ENCODE assay signal across 25 cellular contexts in the genomic region with DNA sequence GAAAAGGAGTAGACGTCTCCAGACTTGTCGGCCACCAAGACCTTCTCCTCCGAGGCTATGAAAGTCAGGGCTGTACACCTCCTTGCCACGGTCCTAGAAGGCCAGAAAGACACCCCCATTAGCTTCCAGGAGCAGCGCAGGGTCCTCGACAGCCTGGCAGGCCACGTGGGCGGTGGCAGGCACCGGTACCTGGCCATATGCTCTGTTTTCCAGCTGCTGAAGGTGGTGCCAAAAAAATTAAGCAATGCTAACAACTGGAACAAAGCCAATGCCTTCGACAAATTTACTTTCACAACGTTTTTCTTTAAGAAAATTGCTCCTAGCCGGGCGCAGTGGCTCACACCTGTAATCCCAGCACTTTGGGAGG. TPM values are rescaled to one million over a fixed set of nuclear protein-coding genes. Genes with fewer than 3 reads are reported as not detected.
DNase-seq lines count a peak whose midpoint lies in the region; ATAC-seq, FAIRE-seq and TF ChIP-seq lines count a peak whose summit lies in the region.
"Had no signal": no experiment of that assay in that cellular context is flagged by ENCODE, and none has a peak within 500 bp of the region (broad histone marks: within the 10 kb centered on the region; RNA-seq: fewer than 3 reads in every experiment).

No MANE protein-coding gene starts in this region.

- no peak overlapping the region for H2BK20ac ChIP-seq in H1 (ENCODE audit: low read length)

- peaks cover 32 to 52% of the 10 kb centered on the region in 2 experiments for H4K20me1 ChIP-seq in H1 (replicated peaks in 1 of 2; ENCODE audit: control insufficient read depth in 1 of 2, insufficient read depth in 2 of 2, low read length in 2 of 2)

- no peak overlapping the region for H2AFZ ChIP-seq in H1 (ENCODE audit: low read length)

- WGBS in H1 (ENCODE audit: extremely low coverage in 1 of 2, insufficient coverage in 1 of 2, insufficient read length in 1 of 2, insufficient replicate concordance in 2 of 2, low coverage in 1 of 2, low lambda C conversion rate in 2 of 2, missing lambda C conversion rate in 1 of 2), 2 experiments: 89% methylated on average over 13 of the region's 13 CpGs; no CpG with 5 or more reads in 1 of the 2 experiments

- H3K4me1 Mint-ChIP-seq in memory B cell: peaks cover 8% of the 10 kb centered on the region

- no peaks in the 10 kb centered on the region for H3K9me3 ChIP-seq in H1 (ENCODE audit: insufficient read depth in 2 of 2, low read depth in 1 of 2, low read length in 1 of 2)
- H3K9me3 ChIP-seq: BLaER1, Caco-2 had no signal

- ATAC-seq in memory B cell (ENCODE audit: low read depth) (no peak), GM18861 (IDR thresholded peaks at IDR 0.05; ENCODE audit: unreplicated experiment) (no peak)

- 0 out of 2 replicates have a peak overlapping the region, but pooled peaks have one; percentile 25 for H2BK15ac ChIP-seq in H1 (ENCODE audit: low read length)

- peaks cover 10 to 84% of the 10 kb centered on the region in 2 experiments; a peak in 3 of 4 replicates for H3K79me2 ChIP-seq in H1 (ENCODE audit: control insufficient read depth in 1 of 2, insufficient read depth in 2 of 2, low read length in 2 of 2)

- H2AK5ac ChIP-seq in H1 (ENCODE audit: low read depth, low read length): no peak overlapping the region

- H2BK12ac ChIP-seq in H1 (ENCODE audit: low read depth, low read length): no peak overlapping the region

- H3K4ac ChIP-seq in H1 (replicated peaks; ENCODE audit: insufficient read length, low read depth, low read length): no peak overlapping the region

- POLR2A ChIA-PET in H1 (lab: Charles Lee; ENCODE audit: partially characterized antibody): interaction anchor here (0.5 to 2.5 kb wide), 2 partner anchors 13 to 26 kb away, joined by 3 to 23 read pairs; no protein-coding TSS in a partner anchor

- H3K14ac ChIP-seq in H1 (ENCODE audit: insufficient read length): no peak overlapping the region

- no peak overlapping the region for H3K18ac ChIP-seq in H1 (ENCODE audit: extremely low read depth, low read length)

- H3K4me2 ChIP-seq in H1 (ENCODE audit: insufficient read depth in 1 of 2, low read depth in 2 of 2, low read length in 2 of 2): no peak overlapping the region

- H3K79me1 ChIP-seq in H1 (ENCODE audit: low read depth, low read length): peaks cover 30% of the 10 kb centered on the region

- CTCF ChIA-PET in H1 (lab: Charles Lee; ENCODE audit: partially characterized antibody): interaction anchor here (0.6 to 0.8 kb wide), 2 partner anchors 13 to 16 kb away, joined by 3 read pairs; no protein-coding TSS in a partner anchor

- no peaks in the 10 kb centered on the region for H3K27me3 Mint-ChIP-seq in memory B cell
- H3K27me3 Mint-ChIP-seq: CD4-positive, alpha-beta T cell; IgD-negative memory B cell had no signal

- TF ChIP-seq RAD21 in H1 (IDR thresholded peaks at IDR 0.05 in 1 of 2, conservative IDR thresholded peaks at IDR 0.05 in 1 of 2; ENCODE audit: low read depth in 2 of 2, low read length in 2 of 2): no peak

- peak overlapping the region; percentile 77; the same call in 1 of the 2 replicates for H2BK5ac ChIP-seq in H1 (ENCODE audit: low read depth, low read length)

- no peaks in the 10 kb centered on the region for H3K27me3 ChIP-seq in H1 (replicated peaks in 1 of 4; ENCODE audit: control insufficient read depth in 3 of 4, extremely low read depth in 1 of 4, insufficient read depth in 3 of 4, low read length in 3 of 4)
- H3K27me3 ChIP-seq: BLaER1 had no signal

- no peak overlapping the region for H4K8ac ChIP-seq in H1 (ENCODE audit: extremely low read depth, insufficient read depth, low read length)

- 0 out of 2 replicates have a peak, but pooled peaks cover 2% of the 10 kb centered on the region for H3K23me2 ChIP-seq in H1 (ENCODE audit: low read depth, low read length)

- no peak overlapping the region for H3K56ac ChIP-seq in H1 (replicated peaks; ENCODE audit: insufficient read length, low read depth, low read length)

- H2BK120ac ChIP-seq in H1 (replicated peaks; ENCODE audit: low read depth, low read length): no peak overlapping the region

- no peak for TF ChIP-seq CTCF in H1 (IDR thresholded peaks at IDR 0.05; ENCODE audit: control extremely low read depth in 1 of 3, insufficient read depth in 1 of 3, low read depth in 1 of 3, low read length in 3 of 3)

- no peak overlapping the region for H3K23ac ChIP-seq in H1 (ENCODE audit: insufficient read length)

- no peak overlapping the region for H4K91ac ChIP-seq in H1 (replicated peaks; ENCODE audit: insufficient read length, low read length)

- no peak overlapping the region for H3K27ac ChIP-seq in H1 (ENCODE audit: low read depth, low read length)
- H3K27ac ChIP-seq: 22Rv1, SK-N-MC had no signal

- DNase-seq in DMS 273 (lab: John Stamatoyannopoulos, UW; ENCODE audit: unreplicated experiment): peak; percentile 47
- DNase-seq in DMS 273 treated with DMSO at 0.1 percent for 48 hours (lab: John Stamatoyannopoulos, UW): no peak
- DNase-seq in NCI-H2171 (lab: John Stamatoyannopoulos, UW): peak; percentile 24
- no peak for DNase-seq in H1 (ENCODE audit: low read depth in 1 of 2, low spot score in 2 of 2)
- DNase-seq in memory B cell (ENCODE audit: low spot score in 2 of 2): no peak
- no peak for DNase-seq in H4 (ENCODE audit: low spot score)
- DNase-seq in OCI-M2 (lab: John Stamatoyannopoulos, UW; ENCODE audit: unreplicated experiment): no peak
- DNase-seq: ACHN; CD4-positive, alpha-beta T cell; GDM1; GOT3; NCI-H187; NCI-H2107; NCI-H2227 treated with DMSO at 0.1 percent for 48 hours; NCI-H510A; NCI-H748 treated with DMSO at 0.1 percent for 48 hours; SHP77 treated with DMSO at 0.1 percent for 48 hours had no signal

- H3K9me3 Mint-ChIP-seq in memory B cell: no peaks in the 10 kb centered on the region
- H3K9me3 Mint-ChIP-seq: CD4-positive, alpha-beta T cell; IgD-negative memory B cell had no signal

- H3K4me3 Mint-ChIP-seq in memory B cell: no peak overlapping the region
- H3K4me3 Mint-ChIP-seq: CD4-positive, alpha-beta T cell; IgD-negative memory B cell had no signal

- no peak for TF ChIP-seq EP300 in H1 (IDR thresholded peaks at IDR 0.05; ENCODE audit: borderline replicate concordance in 1 of 2, low read depth in 2 of 2, low read length in 2 of 2)

- no peak overlapping the region for H4K5ac ChIP-seq in H1 (ENCODE audit: insufficient read length, low read depth, low read length)

- TF ChIP-seq POLR2A in H1 (IDR thresholded peaks at IDR 0.05; ENCODE audit: control extremely low read depth in 1 of 2, low read depth in 2 of 2, low read length in 2 of 2): no peak

- peaks cover 19 to 49% (median 39%) of the 10 kb centered on the region in 4 experiments for H3K36me3 ChIP-seq in H1 (ENCODE audit: control insufficient read depth in 2 of 4, insufficient read depth in 4 of 4, low read length in 3 of 4)

- FAIRE-seq in H1 (lab: Jason Lieb, UNC): no peak
- FAIRE-seq: GM18507, GM19239 had no signal

- peaks cover 25% of the 10 kb centered on the region for H3K36me3 Mint-ChIP-seq in memory B cell
- H3K36me3 Mint-ChIP-seq: IgD-negative memory B cell had no signal

- H3K4me1 ChIP-seq in H1 (replicated peaks in 1 of 4; ENCODE audit: control insufficient read depth in 3 of 4, insufficient read depth in 4 of 4, low read length in 3 of 4): no peaks in the 10 kb centered on the region; a peak in 1 of 7 replicates
- H3K4me1 ChIP-seq: Caco-2 had no signal

- H3K27ac Mint-ChIP-seq in memory B cell: peak overlapping the region; percentile 78
- H3K27ac Mint-ChIP-seq: CD4-positive, alpha-beta T cell; IgD-negative memory B cell had no signal

- peak overlapping the region in 1 of 4 experiments; percentile 14; a peak in 1 of 7 replicates for H3K9ac ChIP-seq in H1 (replicated peaks in 1 of 4; ENCODE audit: extremely low read depth in 1 of 4, low read depth in 3 of 4, low read length in 3 of 4)
- H3K9ac ChIP-seq: BLaER1 had no signal

- no peak overlapping the region for H3K4me3 ChIP-seq in H1 (ENCODE audit: extremely low read depth in 1 of 4, insufficient read depth in 2 of 4, low read depth in 3 of 4, low read length in 4 of 4)
- H3K4me3 ChIP-seq: BLaER1, SK-N-MC had no signal

TF ChIP-seq in H1, 55 proteins besides CTCF, POLR2A, EP300 and RAD21:
- TF ChIP-seq POLR2AphosphoS5 (IDR thresholded peaks at IDR 0.05; ENCODE audit: low read depth, low read length) (no peak), ZNF274 (IDR thresholded peaks at IDR 0.05; ENCODE audit: borderline replicate concordance, extremely low read depth, low read length) (no peak), CHD1 (IDR thresholded peaks at IDR 0.05; ENCODE audit: low read depth, low read length) (no peak), TCF12 (IDR thresholded peaks at IDR 0.05; ENCODE audit: low read depth, low read length) (no peak), SRF (IDR thresholded peaks at IDR 0.05; ENCODE audit: low read depth, low read length) (no peak), TEAD4 (IDR thresholded peaks at IDR 0.05; ENCODE audit: low read depth, low read length) (no peak)

RNA-seq across cellular contexts. Expression of a gene that starts 15.9 kb away (rescaled TPM):
- 43.1 and 47.8 TPM in 2 replicates for total RNA-seq in H1 (2021; fragmentation: NEBNext Ultra II Directional; extraction: Animal tissue kit (Norgen Biotek cat#: 25700))
- polyA plus RNA-seq in H1 (2011; rRNA removed): 28.9 and 45.5 TPM in 2 replicates
- 35.0 TPM for polyA plus RNA-seq in H1 (2011; cell fraction: cytosol; rRNA removed)
- polyA plus RNA-seq in H1 (2011; cell fraction: nucleus; rRNA removed): 77.6 TPM
- 25.0 to 41.3 TPM (median 37.5 TPM) in 4 replicates for polyA plus RNA-seq in H1 (2012, experiment 1 of 2)
- polyA plus RNA-seq in H1 (2012, experiment 2 of 2): 25.2 TPM
- polyA plus RNA-seq in H1 (2013, experiment 1 of 2): 19.7 TPM
- 20.5 TPM for polyA plus RNA-seq in H1 (2013, experiment 2 of 2)
- 47.7 and 48.4 TPM in 2 replicates for polyA minus RNA-seq in H1 (2011; rRNA and poly(A)+ RNA removed)
- polyA minus RNA-seq in H1 (2011; cell fraction: cytosol; rRNA and poly(A)+ RNA removed): 20.1 TPM
- polyA minus RNA-seq in H1 (2011; cell fraction: nucleus; rRNA and poly(A)+ RNA removed): 70.6 TPM
- 4.8 and 7.1 TPM in 2 replicates for total RNA-seq in H4 (2014; rRNA removed; shearing (Covaris generic))

RNA-seq across cellular contexts. Expression of a gene that starts 29.6 kb away (rescaled TPM):
- 44.4 and 47.1 TPM in 2 replicates for total RNA-seq in H1 (2021; fragmentation: NEBNext Ultra II Directional; extraction: Animal tissue kit (Norgen Biotek cat#: 25700))
- polyA plus RNA-seq in H1 (2011; rRNA removed): 17.0 and 18.2 TPM in 2 replicates
- 23.3 TPM for polyA plus RNA-seq in H1 (2011; cell fraction: cytosol; rRNA removed)
- 23.3 TPM for polyA plus RNA-seq in H1 (2011; cell fraction: nucleus; rRNA removed)
- 27.5 to 34.5 TPM (median 31.8 TPM) in 4 replicates for polyA plus RNA-seq in H1 (2012, experiment 1 of 2)
- 22.5 TPM for polyA plus RNA-seq in H1 (2012, experiment 2 of 2)
- polyA plus RNA-seq in H1 (2013, experiment 1 of 2): 40.8 TPM
- polyA plus RNA-seq in H1 (2013, experiment 2 of 2): 37.8 TPM
- polyA minus RNA-seq in H1 (2011; rRNA and poly(A)+ RNA removed): 12.9 and 14.9 TPM in 2 replicates
- 19.4 TPM for polyA minus RNA-seq in H1 (2011; cell fraction: cytosol; rRNA and poly(A)+ RNA removed)
- polyA minus RNA-seq in H1 (2011; cell fraction: nucleus; rRNA and poly(A)+ RNA removed): 12.8 TPM
- total RNA-seq in H4 (2014; rRNA removed; shearing (Covaris generic)): 40.9 and 44.0 TPM in 2 replicates

Comparison
In these comparisons a context has a peak if more than half of its experiments do, and no peak if none do; other contexts are left out.
1. DNase-seq: peak in DMS 273 (single experiment) and NCI-H2171 (single experiment); none in DMS 273 treated with DMSO at 0.1 percent for 48 hours (single experiment), H1 (0 of 2), memory B cell (0 of 2), H4 (single experiment) and OCI-M2 (single experiment).